Comparison of ENCODE assay signal across 9 cellular contexts in the genomic region with DNA sequence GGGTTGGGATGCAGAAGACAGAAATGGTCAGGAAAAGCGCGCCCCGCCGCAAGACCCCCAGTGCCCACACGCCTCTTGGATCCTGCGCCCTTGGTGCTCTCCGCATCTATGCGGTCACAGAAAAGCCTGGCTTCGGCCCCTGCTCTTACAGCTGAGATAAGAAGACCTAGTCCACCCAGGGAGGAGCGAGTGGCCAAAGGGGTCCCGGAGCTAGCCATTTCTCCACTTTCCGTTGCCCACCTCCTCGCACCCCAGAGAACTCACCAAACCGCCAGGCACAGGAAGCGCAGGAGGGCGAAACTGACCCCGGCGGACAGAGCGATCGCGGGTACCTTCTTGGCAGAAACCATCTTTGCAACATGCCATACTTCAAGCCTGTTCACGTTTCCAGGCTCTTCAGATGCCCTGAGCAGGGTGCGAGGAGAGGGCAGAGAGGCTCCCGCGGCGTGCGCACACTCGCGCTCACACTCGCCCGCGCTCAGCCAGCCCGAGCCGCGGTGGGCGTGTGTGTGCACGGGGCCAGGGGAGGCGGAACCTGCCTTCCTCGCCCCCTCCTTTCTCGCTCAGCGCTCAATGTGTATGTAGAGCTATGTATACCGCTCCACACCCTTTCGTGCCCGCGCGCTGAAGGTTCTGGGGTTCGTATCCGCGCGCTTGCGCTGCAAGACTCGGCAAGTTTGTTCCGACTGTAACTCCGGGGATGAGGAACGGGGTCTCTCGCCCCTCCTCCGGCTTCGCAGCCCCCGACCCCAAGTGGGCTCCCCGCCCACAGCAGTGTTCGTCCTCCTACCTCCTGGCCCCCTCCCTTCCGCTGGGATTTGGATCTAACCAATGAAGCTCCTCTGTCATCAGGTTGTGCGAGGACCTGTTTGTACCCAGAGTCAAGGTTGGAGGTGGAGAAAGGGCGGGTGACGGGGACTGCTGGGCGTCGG. TPM values are rescaled to one million over a fixed set of nuclear protein-coding genes. Genes with fewer than 3 reads are reported as not detected.
DNase-seq lines count a peak whose midpoint lies in the region; ATAC-seq and TF ChIP-seq lines count a peak whose summit lies in the region.
"Had no signal": no experiment of that assay in that cellular context is flagged by ENCODE, and none has a peak within 500 bp of the region (broad histone marks: within the 10 kb centered on the region; RNA-seq: fewer than 3 reads in every experiment).

GABRA4 (minus strand) TSS at position 507 of the 932 bp plus-strand sequence; CDS start at position 350, 157 bp downstream.

- DNase-seq in H7 (peak; percentile 69), left ventricle myocardium superior (peak; percentile 42), dermis blood vessel endothelial cell (no peak), GM20000 (ENCODE audit: low spot score) (no peak), NCI-H2081 treated with DMSO at 0.1 percent for 48 hours (lab: John Stamatoyannopoulos, UW) (no peak), kidney tubule cell (ENCODE audit: low spot score) (no peak)

- intact Hi-C loops in left ventricle myocardium superior (cut with micrococcal nuclease) = no loop called here

- no peaks in the 10 kb centered on the region for H3K9me3 Mint-ChIP-seq in activated T-helper 17 cell treated with anti-CD3 and anti-CD28 coated beads, Interleukin-2, amount 50 U/mL, for 72 hours

- peaks cover 56% of the 10 kb centered on the region for H3K27me3 ChIP-seq in H7 (ENCODE audit: control insufficient read depth, insufficient read depth, low read length)

- no peaks in the 10 kb centered on the region for H3K36me3 ChIP-seq in H7 (replicated peaks; ENCODE audit: control insufficient read depth, insufficient read depth, low read length)

- H3K4me3 Mint-ChIP-seq in activated T-helper 17 cell treated with anti-CD3 and anti-CD28 coated beads, Interleukin-2, amount 50 U/mL, for 72 hours = peak within 1 kb of the TSS; percentile 50

- H3K27me3 Mint-ChIP-seq in activated T-helper 17 cell treated with anti-CD3 and anti-CD28 coated beads, Interleukin-2, amount 50 U/mL, for 72 hours = peaks cover 47% of the 10 kb centered on the region

- no peaks in the 10 kb centered on the region for H3K36me3 Mint-ChIP-seq in activated T-helper 17 cell treated with anti-CD3 and anti-CD28 coated beads, Interleukin-2, amount 50 U/mL, for 72 hours (ENCODE audit: low read depth)

- peaks cover 6% of the 10 kb centered on the region for H3K4me1 Mint-ChIP-seq in activated T-helper 17 cell treated with anti-CD3 and anti-CD28 coated beads, Interleukin-2, amount 50 U/mL, for 72 hours

- no peak for TF ChIP-seq CTCF in GM20000 (IDR thresholded peaks at IDR 0.05; ENCODE audit: extremely low read depth, missing control alignments)

- no peak for ATAC-seq in activated T-helper 17 cell treated with anti-CD3 and anti-CD28 coated beads, Interleukin-2, amount 50 U/mL, for 72 hours (replicated peaks)
- peak; percentile 83 for ATAC-seq in left ventricle myocardium superior

- H3K4me3 ChIP-seq in H7 (ENCODE audit: insufficient read depth, low read depth, low read length) (peak within 1 kb of the TSS; percentile 54), skin epidermis (peak within 1 kb of the TSS in 6 of 7 experiments; percentile 4 to 50 (median 24))

- H3K27ac ChIP-seq in skin epidermis = no peak within 1 kb of the TSS

- no peak within 1 kb of the TSS for H3K27ac Mint-ChIP-seq in activated T-helper 17 cell treated with anti-CD3 and anti-CD28 coated beads, Interleukin-2, amount 50 U/mL, for 72 hours

RNA-seq across cellular contexts. Expression of gene GABRA4, which starts in this region (rescaled TPM):
- total RNA-seq in H7 (2014; rRNA removed; shearing (Covaris generic)) = 0.07 TPM in 1 of 2 replicates, not detected in the other
- not detected for total RNA-seq in activated T-helper 17 cell treated with anti-CD3 and anti-CD28 coated beads, Interleukin-2, amount 50 U/mL, for 72 hours
- 16.5 TPM for total RNA-seq in left ventricle myocardium superior
- not detected in 2 replicates for total RNA-seq in dermis blood vessel endothelial cell
- total RNA-seq: bronchial epithelial cell had no signal

Comparison
In these comparisons a context has a peak if more than half of its experiments do, and no peak if none do; other contexts are left out.
1. RNA of gene GABRA4 (total RNA-seq): 16.5 TPM in left ventricle myocardium superior (single experiment); 0.07 TPM in H7, not detected in activated T-helper 17 cell treated with anti-CD3 and anti-CD28 coated beads, Interleukin-2, amount 50 U/mL, for 72 hours and not detected in dermis blood vessel endothelial cell; every median in the first group is over 10 times any median in the second.
2. Peak in DNase-seq and H3K4me3 ChIP-seq in H7; RNA of the gene not detected or under 1 TPM.